In the genomic region with DNA sequence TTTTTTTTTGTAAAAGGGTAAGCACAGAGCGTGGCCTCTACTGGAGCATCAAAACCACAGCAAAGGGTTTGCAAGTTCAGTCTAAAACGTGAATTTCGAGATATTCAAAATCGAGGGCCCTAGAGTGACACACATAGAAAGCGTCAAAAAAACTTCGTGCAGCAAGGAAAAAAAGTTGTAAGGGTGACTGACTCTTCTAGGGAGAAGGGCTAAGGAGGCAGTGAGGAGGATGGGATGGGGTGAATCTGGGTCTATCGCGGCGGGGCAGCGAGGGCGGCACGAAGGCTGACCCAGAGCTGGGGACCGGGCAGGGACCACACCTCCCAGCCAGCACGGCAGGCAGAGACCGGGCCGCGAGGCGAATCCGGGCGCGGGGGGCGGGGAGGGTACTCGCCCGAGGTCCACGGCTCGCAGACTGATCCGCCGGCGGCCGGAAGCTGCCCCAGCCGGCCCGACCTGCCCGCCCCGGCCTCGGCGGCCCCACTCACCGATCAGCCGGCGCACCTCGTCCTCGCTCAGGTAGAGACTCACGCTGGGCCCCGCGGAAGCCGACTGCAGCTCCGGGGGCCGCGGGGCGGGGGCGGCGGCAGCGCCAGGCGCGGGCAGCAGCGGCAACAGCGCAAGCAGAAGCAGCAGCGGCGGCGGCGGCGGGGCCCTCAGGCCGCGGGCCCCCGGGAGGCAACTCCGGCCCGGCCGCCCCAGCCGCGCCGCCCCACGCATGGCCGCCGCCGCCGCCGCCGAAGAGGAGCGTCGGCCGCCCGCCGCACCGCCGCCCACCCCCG, we compare ENCODE assay signal across 8 cellular contexts.
DNase-seq lines count a peak whose midpoint lies in the region; ATAC-seq and TF ChIP-seq lines count a peak whose summit lies in the region.

No MANE protein-coding gene starts in this region.

- H3K27ac ChIP-seq in muscle layer of duodenum (ENCODE audit: low read length) = peak overlapping the region; percentile 26

- H3K9me3 ChIP-seq in muscle layer of duodenum (ENCODE audit: control insufficient read depth in 1 of 2, low read length in 2 of 2) = no peaks in the 10 kb centered on the region

- no peak for TF ChIP-seq POLR2A in erythroblast (IDR thresholded peaks at IDR 0.05; ENCODE audit: low read length)

- peaks cover 0 to 36% of the 10 kb centered on the region in 2 donors for H3K4me1 ChIP-seq in muscle layer of duodenum (ENCODE audit: control insufficient read depth in 1 of 2, insufficient read depth in 2 of 2, low read length in 2 of 2)

- H3K4me3 ChIP-seq in muscle layer of duodenum (ENCODE audit: low read depth in 1 of 2, low read length in 2 of 2) = peak overlapping the region; percentile 67 to 81

- DNase-seq in SIG-M5 treated with dmso at 0.1 percent for 504 hours (lab: John Stamatoyannopoulos, UW; ENCODE audit: unreplicated experiment) = peak; percentile 49
- no peak for DNase-seq in SIG-M5 (lab: John Stamatoyannopoulos, UW)
- peak; percentile 22 for DNase-seq in NCI-H526 treated with DMSO at 0.1 percent for 48 hours (lab: John Stamatoyannopoulos, UW)
- peak; percentile 52 for DNase-seq in activated T-cell treated with anti-CD3 and anti-CD28 coated beads for 48 hours (ENCODE audit: low read depth)
- peak; percentile 71 to 80 for DNase-seq in erythroblast (lab: John Stamatoyannopoulos, UW)
- peak; percentile 18 to 62 (median 46) for DNase-seq in stimulated activated naive CD4-positive, alpha-beta T cell (lab: John Stamatoyannopoulos, UW)

- no peaks in the 10 kb centered on the region for H3K27me3 ChIP-seq in muscle layer of duodenum (ENCODE audit: low read depth, low read length)

- peak; percentile 42 for ATAC-seq in HG02884 (IDR thresholded peaks at IDR 0.05; ENCODE audit: unreplicated experiment)

- H3K36me3 ChIP-seq in muscle layer of duodenum (ENCODE audit: control insufficient read depth in 1 of 2, insufficient read depth in 2 of 2, low read length in 2 of 2) = no peaks in the 10 kb centered on the region
